Comparison of ENCODE assay signal across 27 cellular contexts in the genomic region with DNA sequence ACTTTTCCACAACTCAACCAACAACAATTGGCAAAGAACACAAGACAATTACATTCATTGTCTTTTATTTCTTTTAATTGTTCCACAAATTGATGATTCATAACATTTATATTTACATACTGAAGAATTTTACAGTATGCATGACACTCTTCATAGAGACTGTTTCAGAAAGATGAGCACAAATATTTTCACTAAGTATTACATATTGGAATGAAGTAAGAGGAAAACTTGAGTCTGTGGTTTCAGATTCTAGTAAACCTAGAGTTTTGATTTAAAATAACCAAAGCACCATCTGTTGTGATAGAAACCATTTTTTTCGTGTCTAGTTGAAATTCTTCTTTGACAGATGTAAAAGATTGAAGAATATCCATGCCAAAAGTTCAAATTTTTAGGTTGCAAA. TPM values are rescaled to one million over a fixed set of nuclear protein-coding genes. Genes with fewer than 3 reads are reported as not detected.
"Had no signal": no experiment of that assay in that cellular context is flagged by ENCODE, and none has a peak within 500 bp of the region (broad histone marks: within the 10 kb centered on the region; RNA-seq: fewer than 3 reads in every experiment).

No MANE protein-coding gene starts in this region.

- H3K36me3 ChIP-seq: heart left ventricle, neutrophil, right lobe of liver, tibial nerve, upper lobe of right lung, vagina had no signal

- H3K27me3 ChIP-seq: dorsolateral prefrontal cortex, heart left ventricle, neutrophil, right lobe of liver, testis, tibial nerve, upper lobe of right lung, vagina had no signal

- ATAC-seq: heart left ventricle; naive thymus-derived CD8-positive, alpha-beta T cell; psoas muscle; right lobe of liver; stimulated activated memory B cell treated with anti-CD40 and anti-IgM and Interleukin-4, amounts not matched to agents 10 μg/mL and 1 μg/mL and 100 μg/mL, for 72 hours; upper lobe of right lung had no signal

- H3K4me1 ChIP-seq: heart left ventricle, psoas muscle, right lobe of liver, testis, tibial nerve, upper lobe of right lung, vagina had no signal

- H3K4me1 Mint-ChIP-seq: naive thymus-derived CD8-positive, alpha-beta T cell; stimulated activated memory B cell treated with anti-CD40 and anti-IgM and Interleukin-4, amounts not matched to agents 10 μg/mL and 1 μg/mL and 100 μg/mL, for 72 hours had no signal

- H3K4me3 Mint-ChIP-seq: naive thymus-derived CD8-positive, alpha-beta T cell; stimulated activated memory B cell treated with anti-CD40 and anti-IgM and Interleukin-4, amounts not matched to agents 10 μg/mL and 1 μg/mL and 100 μg/mL, for 72 hours; stimulated activated naive CD8-positive, alpha-beta T cell treated with anti-CD3 and anti-CD28 coated beads, Interleukin-15, Interleukin-2, amounts not matched to agents 100 ng/mL and 50 ng/mL, for 24 hours had no signal

- H3K9me3 ChIP-seq: neutrophil, psoas muscle, right lobe of liver, testis, upper lobe of right lung, vagina had no signal

- H3K4me3 ChIP-seq: dorsolateral prefrontal cortex, heart left ventricle, psoas muscle, right lobe of liver, testis, tibial nerve, upper lobe of right lung, vagina had no signal

- DNase-seq: dorsolateral prefrontal cortex; effector CD8-positive, alpha-beta T cell; heart left ventricle; hippocampal formation; kidney glomerular epithelial cell; naive thymus-derived CD8-positive, alpha-beta T cell; psoas muscle; retina; right lobe of liver; stimulated activated CD4-positive, alpha-beta T cell treated with anti-CD3 and anti-CD28 coated beads, Interleukin-15, amount 100 ng/mL, for 24 hours; stimulated activated CD4-positive, alpha-beta T cell treated with anti-CD3 and anti-CD28 coated beads, Interleukin-1b, Interleukin-23, amount 100 ng/mL, for 48 hours; stimulated activated CD4-positive, alpha-beta T cell treated with anti-CD3 and anti-CD28 coated beads, Interleukin-4, amount 100 ng/mL, for 24 hours; testis; upper lobe of right lung had no signal

- H3K27ac ChIP-seq: heart left ventricle, neutrophil, psoas muscle, right lobe of liver, testis, tibial nerve, upper lobe of right lung, vagina had no signal

- H3K27ac Mint-ChIP-seq: naive thymus-derived CD8-positive, alpha-beta T cell; stimulated activated memory B cell treated with anti-CD40 and anti-IgM and Interleukin-4, amounts not matched to agents 10 μg/mL and 1 μg/mL and 100 μg/mL, for 72 hours; stimulated activated naive CD8-positive, alpha-beta T cell treated with anti-CD3 and anti-CD28 coated beads, Interleukin-15, Interleukin-2, amounts not matched to agents 100 ng/mL and 50 ng/mL, for 24 hours had no signal

RNA-seq across cellular contexts. Expression of a gene that starts 32.1 kb away (rescaled TPM):
- total RNA-seq: frontal cortex; glomerular endothelial cell; liver; lung microvascular endothelial cell; mesenteric fat pad; mononuclear cell; naive thymus-derived CD8-positive, alpha-beta T cell; right lobe of liver; tibial nerve; upper lobe of right lung; vagina had no signal
- polyA plus RNA-seq: esophagus; liver; naive thymus-derived CD8-positive, alpha-beta T cell had no signal

RNA-seq across cellular contexts. Expression of a gene that starts 51.3 kb away (rescaled TPM):
- total RNA-seq: frontal cortex; liver; lung microvascular endothelial cell; mesenteric fat pad; mononuclear cell; naive thymus-derived CD8-positive, alpha-beta T cell; right lobe of liver; tibial nerve; upper lobe of right lung had no signal
- polyA plus RNA-seq: liver; naive thymus-derived CD8-positive, alpha-beta T cell; neural cell had no signal
